ENCODE assay signal across 10 cellular contexts in genomic region chr1:174963547-174964125, GRCh38. TPM values are rescaled to one million over a fixed set of nuclear protein-coding genes. Genes with fewer than 3 reads are reported as not detected.
DNase-seq lines count a peak whose midpoint lies in the region; ATAC-seq and TF ChIP-seq lines count a peak whose summit lies in the region.
"Had no signal": no experiment of that assay in that cellular context is flagged by ENCODE, and none has a peak within 500 bp of the region (broad histone marks: within the 10 kb centered on the region; RNA-seq: fewer than 3 reads in every experiment).

No MANE protein-coding gene starts in this region.

- H3K4me3 ChIP-seq in OCI-LY1 (ENCODE audit: low read depth, low read length, poor library complexity, severe bottlenecking) (peak overlapping the region; percentile 55), gastroesophageal sphincter (no peak overlapping the region), suprapubic skin (no peak overlapping the region), right atrium auricular region (no peak overlapping the region)

- 29 to 44% methylated on average over 2 of the region's 2 CpGs for WGBS in gastroesophageal sphincter (ENCODE audit: low coverage in 1 of 2), 2 donors
- WGBS in suprapubic skin, result 51% methylated on average over 2 of the region's 2 CpGs

- DNase-seq in activated T-cell treated with anti-CD3 and anti-CD28 coated beads, Interleukin-2, amount 50 U/mL, for 24 hours, result no peak
- no peak for DNase-seq in activated T-cell treated with anti-CD3 and anti-CD28 coated beads, Interleukin-2, amount 50 U/mL, for 1 hour
- DNase-seq in suprapubic skin (ENCODE audit: low spot score in 2 of 2) (no peak), COLO829 (ENCODE audit: low spot score) (no peak), right atrium auricular region (ENCODE audit: low spot score) (no peak)
- DNase-seq: midbrain; stimulated activated CD4-positive, alpha-beta T cell treated with anti-CD3 and anti-CD28 coated beads, Interleukin-4, amount 100 ng/mL, for 4 hours had no signal

- H3K9me3 Mint-ChIP-seq in activated T-cell treated with anti-CD3 and anti-CD28 coated beads, Interleukin-2, amount 50 U/mL, for 24 hours, result no peaks in the 10 kb centered on the region

- no peak overlapping the region for H2AFZ ChIP-seq in OCI-LY1 (ENCODE audit: low read length)

- peaks cover 7% of the 10 kb centered on the region; the same call in 1 of the 2 replicates for H3F3A ChIP-seq in OCI-LY1 (ENCODE audit: insufficient read depth, low read length)

- ATAC-seq in gastroesophageal sphincter, result no peak
- no peak for ATAC-seq in GM18867 (IDR thresholded peaks at IDR 0.05; ENCODE audit: unreplicated experiment)

- H3K36me3 ChIP-seq in OCI-LY1 (ENCODE audit: insufficient read depth, low read length) (peaks cover 16% of the 10 kb centered on the region; the same call in 1 of the 2 replicates), gastroesophageal sphincter (no peaks in the 10 kb centered on the region), suprapubic skin (no peaks in the 10 kb centered on the region), right atrium auricular region (no peaks in the 10 kb centered on the region)

- H3K27ac Mint-ChIP-seq in activated T-cell treated with anti-CD3 and anti-CD28 coated beads, Interleukin-2, amount 50 U/mL, for 24 hours, result peak overlapping the region; percentile 90

- no peaks in the 10 kb centered on the region for H4K20me1 ChIP-seq in OCI-LY1 (ENCODE audit: insufficient read depth, low read length)

- H3K9ac ChIP-seq in OCI-LY1 (ENCODE audit: low read length), result peak overlapping the region; percentile 68

- H3K9me3 ChIP-seq in OCI-LY1 (ENCODE audit: low read length), result no peaks in the 10 kb centered on the region
- no peaks in the 10 kb centered on the region for H3K9me3 ChIP-seq in gastroesophageal sphincter
- no peaks in the 10 kb centered on the region for H3K9me3 ChIP-seq in suprapubic skin
- H3K9me3 ChIP-seq in right atrium auricular region, result no peaks in the 10 kb centered on the region

- peaks cover 51% of the 10 kb centered on the region for H3K4me1 Mint-ChIP-seq in activated T-cell treated with anti-CD3 and anti-CD28 coated beads, Interleukin-2, amount 50 U/mL, for 24 hours (ENCODE audit: low read depth)

- TF ChIP-seq POLR2A in gastroesophageal sphincter (IDR thresholded peaks at IDR 0.05) (no peak), suprapubic skin (IDR thresholded peaks at IDR 0.05) (no peak)

- no peaks in the 10 kb centered on the region for H3K9me2 ChIP-seq in OCI-LY1 (ENCODE audit: low read depth, low read length)

- H3K27me3 ChIP-seq in OCI-LY1 (ENCODE audit: insufficient read depth, low read length) (no peaks in the 10 kb centered on the region), gastroesophageal sphincter (no peaks in the 10 kb centered on the region), suprapubic skin (no peaks in the 10 kb centered on the region), right atrium auricular region (no peaks in the 10 kb centered on the region)

- peak overlapping the region; percentile 69 for H3K4me2 ChIP-seq in OCI-LY1 (ENCODE audit: low read length)

- no peaks in the 10 kb centered on the region for H3K27me3 Mint-ChIP-seq in activated T-cell treated with anti-CD3 and anti-CD28 coated beads, Interleukin-2, amount 50 U/mL, for 24 hours

- H3K4me3 Mint-ChIP-seq in activated T-cell treated with anti-CD3 and anti-CD28 coated beads, Interleukin-2, amount 50 U/mL, for 24 hours, result no peak overlapping the region

- no peaks in the 10 kb centered on the region for H3K36me3 Mint-ChIP-seq in activated T-cell treated with anti-CD3 and anti-CD28 coated beads, Interleukin-2, amount 50 U/mL, for 24 hours (ENCODE audit: low read depth)

- H3K4me1 ChIP-seq in OCI-LY1 (ENCODE audit: insufficient read depth, low read length, severe bottlenecking) (peaks cover 62% of the 10 kb centered on the region), gastroesophageal sphincter (peaks cover 21 to 48% (median 24%) of the 10 kb centered on the region in 3 donors), suprapubic skin (peaks cover 48% of the 10 kb centered on the region), right atrium auricular region (peaks cover 0 to 48% of the 10 kb centered on the region in 2 donors)

- TF ChIP-seq CTCF in OCI-LY1 (IDR thresholded peaks at IDR 0.05; ENCODE audit: low read length), result no peak
- TF ChIP-seq CTCF in gastroesophageal sphincter (IDR thresholded peaks at IDR 0.05), result no peak
- no peak for TF ChIP-seq CTCF in suprapubic skin (IDR thresholded peaks at IDR 0.05)
- peak in 1 of 2 donors; percentile 11 for TF ChIP-seq CTCF in right atrium auricular region (IDR thresholded peaks at IDR 0.05)

- H3K79me2 ChIP-seq in OCI-LY1 (ENCODE audit: insufficient read depth, low read length), result no peaks in the 10 kb centered on the region

- no peak for TF ChIP-seq EP300 in gastroesophageal sphincter (IDR thresholded peaks at IDR 0.05)
- TF ChIP-seq EP300 in suprapubic skin (IDR thresholded peaks at IDR 0.05), result no peak

- H3K27ac ChIP-seq in OCI-LY1 (ENCODE audit: low read depth, low read length, poor library complexity, severe bottlenecking) (peak overlapping the region; percentile 94), gastroesophageal sphincter (peak overlapping the region; percentile 51 to 73 (median 68)), suprapubic skin (peak overlapping the region; percentile 91), right atrium auricular region (peak overlapping the region in 1 of 2 donors; percentile 76)

RNA-seq across cellular contexts. Expression of gene CACYBP, which starts 36.1 kb away (rescaled TPM):
- total RNA-seq in gastroesophageal sphincter (100 to 1,000 TPM in 2 of 4 donors, 10 to 100 TPM in 2; 52.5 to 261 (median 117) TPM), suprapubic skin (10 to 100 TPM; 41.8 to 66.7 (median 64.5) TPM), right atrium auricular region (10 to 100 TPM; 40.5 to 59.7 TPM)

RNA-seq across cellular contexts. Expression of gene MRPS14, which starts 59.6 kb away (rescaled TPM):
- total RNA-seq in gastroesophageal sphincter (10 to 100 TPM; 25.7 to 36.6 (median 28.2) TPM), suprapubic skin (10 to 100 TPM; 12.7 to 22.9 (median 17.9) TPM), right atrium auricular region (10 to 100 TPM; 14.8 to 16.7 TPM)
